Comparison of ENCODE assay signal across 20 cellular contexts in the genomic region with DNA sequence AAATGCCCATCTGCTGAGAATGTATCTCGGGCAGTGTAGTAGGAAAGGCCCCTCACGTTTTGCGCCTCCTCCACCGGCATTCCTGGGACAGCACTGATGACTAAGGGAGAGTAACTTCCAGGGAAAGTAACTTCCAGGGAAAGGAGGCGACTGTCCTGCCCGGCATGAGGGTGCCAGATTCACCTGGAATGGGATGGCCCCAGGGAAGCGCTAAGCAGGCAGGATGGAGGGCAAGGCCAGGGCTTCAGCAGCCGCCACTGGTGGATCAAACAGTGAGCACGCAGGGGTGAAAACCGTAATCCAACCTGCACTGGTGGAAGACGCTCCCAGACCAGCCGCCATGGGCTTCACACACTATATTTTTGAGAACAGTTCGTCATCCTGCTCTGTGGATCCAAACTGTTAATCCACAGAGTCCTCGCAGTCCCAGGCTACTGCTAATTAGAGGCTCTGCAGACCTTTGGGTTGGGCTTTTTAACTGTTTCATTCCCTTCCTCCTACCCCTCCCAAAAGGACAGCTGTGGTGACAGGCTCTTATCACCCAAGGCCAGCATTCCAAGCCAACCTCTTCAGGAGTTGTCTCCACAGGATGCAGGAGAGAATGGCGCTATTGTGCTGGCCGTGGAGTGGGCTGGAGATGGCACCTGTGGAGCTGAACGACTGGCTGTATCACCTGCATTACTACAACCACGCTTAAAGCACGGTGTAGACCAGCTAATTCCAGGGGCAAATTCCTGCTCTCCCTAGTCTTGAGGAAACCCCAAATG.
DNase-seq lines count a peak whose midpoint lies in the region; ATAC-seq and TF ChIP-seq lines count a peak whose summit lies in the region.
"Had no signal": no experiment of that assay in that cellular context is flagged by ENCODE, and none has a peak within 500 bp of the region (broad histone marks: within the 10 kb centered on the region; RNA-seq: fewer than 3 reads in every experiment).

No MANE protein-coding gene starts in this region.

- H3K27me3 ChIP-seq in dorsolateral prefrontal cortex (peaks cover 0 to 3% (median 0%) of the 10 kb centered on the region in 45 donors), neuronal stem cell (ENCODE audit: control insufficient read depth in 3 of 3, insufficient read depth in 3 of 3, low read depth in 1 of 3, low read length in 3 of 3) (peaks cover 0 to 20% (median 0%) of the 10 kb centered on the region in 3 experiments)
- H3K27me3 ChIP-seq: cardiac muscle cell, pancreas had no signal

- no peak overlapping the region for H4K8ac ChIP-seq in neuronal stem cell (ENCODE audit: low read depth, low read length)

- H3K36me3 ChIP-seq in neuronal stem cell (replicated peaks in 1 of 2; ENCODE audit: control insufficient read depth in 2 of 2, insufficient read depth in 2 of 2, low read length in 2 of 2): no peaks in the 10 kb centered on the region
- H3K36me3 ChIP-seq: cardiac muscle cell, pancreas had no signal

- CTCF ChIA-PET in activated naive CD4-positive, alpha-beta T cell treated with anti-CD3 and anti-CD28 coated beads, Interleukin-2, amount 10 ng/mL, durations not matched to agents 7 days and 5 days (lab: Charles Lee): no interaction called here
- CTCF ChIA-PET in activated naive CD4-positive, alpha-beta T cell treated with anti-CD3 and anti-CD28 coated beads for 36 hours (lab: Charles Lee): no interaction called here

- H3K4me3 Mint-ChIP-seq in activated naive CD4-positive, alpha-beta T cell treated with anti-CD3 and anti-CD28 coated beads, Interleukin-2, amount 10 ng/mL, durations not matched to agents 7 days and 5 days: no peak overlapping the region
- H3K4me3 Mint-ChIP-seq in activated naive CD4-positive, alpha-beta T cell treated with anti-CD3 and anti-CD28 coated beads for 36 hours: no peak overlapping the region
- H3K4me3 Mint-ChIP-seq in type B pancreatic cell: no peak overlapping the region
- H3K4me3 Mint-ChIP-seq in activated T-helper 17 cell treated with anti-CD3 and anti-CD28 coated beads, Interleukin-2, amount 50 U/mL, for 72 hours: no peak overlapping the region

- no peak overlapping the region for H3K14ac ChIP-seq in neuronal stem cell (ENCODE audit: low read length)

- H3K4ac ChIP-seq in neuronal stem cell (ENCODE audit: low read length): no peak overlapping the region

- H3K27ac Mint-ChIP-seq in activated naive CD4-positive, alpha-beta T cell treated with anti-CD3 and anti-CD28 coated beads, Interleukin-2, amount 10 ng/mL, durations not matched to agents 7 days and 5 days: no peak overlapping the region
- no peak overlapping the region for H3K27ac Mint-ChIP-seq in activated naive CD4-positive, alpha-beta T cell treated with anti-CD3 and anti-CD28 coated beads for 36 hours
- H3K27ac Mint-ChIP-seq in type B pancreatic cell: no peak overlapping the region
- H3K27ac Mint-ChIP-seq in activated T-helper 17 cell treated with anti-CD3 and anti-CD28 coated beads, Interleukin-2, amount 50 U/mL, for 72 hours: no peak overlapping the region

- no peak for TF ChIP-seq CTCF in dorsolateral prefrontal cortex (IDR thresholded peaks at IDR 0.05 in 54 of 56, conservative IDR thresholded peaks at IDR 0.05 in 2 of 56; ENCODE audit: low read depth in 1 of 56, partially characterized antibody in 56 of 56)
- no peak for TF ChIP-seq CTCF in type B pancreatic cell (conservative IDR thresholded peaks at IDR 0.05)

- H3K4me2 ChIP-seq in neuronal stem cell (ENCODE audit: insufficient read depth, low read length, poor library complexity, severe bottlenecking): no peak overlapping the region
- H3K4me2 ChIP-seq: KMS-11 had no signal

- H3K27ac ChIP-seq in dorsolateral prefrontal cortex (no peak overlapping the region), neuronal stem cell (replicated peaks; ENCODE audit: low read length) (no peak overlapping the region)
- H3K27ac ChIP-seq: cardiac muscle cell, KMS-11, pancreas had no signal

- H2AFZ ChIP-seq in neuronal stem cell (ENCODE audit: low read length): no peak overlapping the region

- H3K9me3 Mint-ChIP-seq in activated naive CD4-positive, alpha-beta T cell treated with anti-CD3 and anti-CD28 coated beads, Interleukin-2, amount 10 ng/mL, durations not matched to agents 7 days and 5 days: no peaks in the 10 kb centered on the region
- H3K9me3 Mint-ChIP-seq in activated naive CD4-positive, alpha-beta T cell treated with anti-CD3 and anti-CD28 coated beads for 36 hours: no peaks in the 10 kb centered on the region
- no peaks in the 10 kb centered on the region for H3K9me3 Mint-ChIP-seq in type B pancreatic cell
- no peaks in the 10 kb centered on the region for H3K9me3 Mint-ChIP-seq in activated T-helper 17 cell treated with anti-CD3 and anti-CD28 coated beads, Interleukin-2, amount 50 U/mL, for 72 hours

- H3K9me3 ChIP-seq in neuronal stem cell (replicated peaks in 1 of 2; ENCODE audit: control insufficient read depth in 2 of 2, insufficient read depth in 1 of 2, low read depth in 1 of 2, low read length in 2 of 2): no peaks in the 10 kb centered on the region
- H3K9me3 ChIP-seq: pancreas had no signal

- intact Hi-C loops in activated naive CD4-positive, alpha-beta T cell treated with anti-CD3 and anti-CD28 coated beads for 36 hours (cut with micrococcal nuclease): no loop called here
- intact Hi-C loops in dorsolateral prefrontal cortex (cut with DNase I): no loop called here

- no peaks in the 10 kb centered on the region for H3K36me3 Mint-ChIP-seq in activated naive CD4-positive, alpha-beta T cell treated with anti-CD3 and anti-CD28 coated beads, Interleukin-2, amount 10 ng/mL, durations not matched to agents 7 days and 5 days
- H3K36me3 Mint-ChIP-seq in activated naive CD4-positive, alpha-beta T cell treated with anti-CD3 and anti-CD28 coated beads for 36 hours (ENCODE audit: low read depth): no peaks in the 10 kb centered on the region
- no peaks in the 10 kb centered on the region for H3K36me3 Mint-ChIP-seq in type B pancreatic cell
- no peaks in the 10 kb centered on the region for H3K36me3 Mint-ChIP-seq in activated T-helper 17 cell treated with anti-CD3 and anti-CD28 coated beads, Interleukin-2, amount 50 U/mL, for 72 hours (ENCODE audit: low read depth)

- no peak overlapping the region for H3K9ac ChIP-seq in neuronal stem cell (ENCODE audit: low read depth, low read length, poor library complexity)
- H3K9ac ChIP-seq: KMS-11 had no signal

- no peak overlapping the region for H3K23ac ChIP-seq in neuronal stem cell (ENCODE audit: low read depth, low read length, poor library complexity)

- H3K4me1 Mint-ChIP-seq in activated naive CD4-positive, alpha-beta T cell treated with anti-CD3 and anti-CD28 coated beads, Interleukin-2, amount 10 ng/mL, durations not matched to agents 7 days and 5 days: no peaks in the 10 kb centered on the region
- H3K4me1 Mint-ChIP-seq in activated naive CD4-positive, alpha-beta T cell treated with anti-CD3 and anti-CD28 coated beads for 36 hours (ENCODE audit: low read depth): no peaks in the 10 kb centered on the region
- peaks cover 8% of the 10 kb centered on the region for H3K4me1 Mint-ChIP-seq in type B pancreatic cell (ENCODE audit: unreplicated experiment)
- H3K4me1 Mint-ChIP-seq in activated T-helper 17 cell treated with anti-CD3 and anti-CD28 coated beads, Interleukin-2, amount 50 U/mL, for 72 hours: no peaks in the 10 kb centered on the region

- H3K18ac ChIP-seq in neuronal stem cell (ENCODE audit: low read length): peak overlapping the region; percentile 61

- peak; percentile 15 for DNase-seq in activated naive CD4-positive, alpha-beta T cell treated with anti-CD3 and anti-CD28 coated beads, Interleukin-2, amount 10 ng/mL, durations not matched to agents 7 days and 5 days
- DNase-seq in activated naive CD4-positive, alpha-beta T cell treated with anti-CD3 and anti-CD28 coated beads for 36 hours: no peak
- peak in 6 of 10 donors; percentile 11 to 28 (median 14) for DNase-seq in dorsolateral prefrontal cortex
- no peak for DNase-seq in neuronal stem cell (ENCODE audit: low spot score)
- peak; percentile 44 for DNase-seq in type B pancreatic cell (ENCODE audit: extremely low spot score, unreplicated experiment)
- DNase-seq in DMS79 (lab: John Stamatoyannopoulos, UW): no peak
- DNase-seq: activated naive CD4-positive, alpha-beta T cell; amygdala; DND-41; hypothalamus; NCI-H2081 treated with DMSO at 0.1 percent for 48 hours; NCI-H524; stimulated activated naive CD4-positive, alpha-beta T cell treated with Interleukin-2 at 50 U/mL for 16 hours had no signal

- peak overlapping the region; percentile 28 for H2BK15ac ChIP-seq in neuronal stem cell (ENCODE audit: low read length)

- H3K4me1 ChIP-seq in neuronal stem cell (ENCODE audit: control insufficient read depth in 2 of 2, insufficient read depth in 1 of 2, low read depth in 1 of 2, low read length in 2 of 2): peaks cover 0 to 6% of the 10 kb centered on the region in 2 donors
- H3K4me1 ChIP-seq: pancreas had no signal

- peak overlapping the region; percentile 49 for H2AK5ac ChIP-seq in neuronal stem cell (ENCODE audit: low read depth, low read length)

- H3K27me3 Mint-ChIP-seq in activated naive CD4-positive, alpha-beta T cell treated with anti-CD3 and anti-CD28 coated beads, Interleukin-2, amount 10 ng/mL, durations not matched to agents 7 days and 5 days: peaks cover 46% of the 10 kb centered on the region
- H3K27me3 Mint-ChIP-seq in activated naive CD4-positive, alpha-beta T cell treated with anti-CD3 and anti-CD28 coated beads for 36 hours (ENCODE audit: low read depth): peaks cover 4% of the 10 kb centered on the region
- peaks cover 10% of the 10 kb centered on the region for H3K27me3 Mint-ChIP-seq in type B pancreatic cell
- H3K27me3 Mint-ChIP-seq in activated T-helper 17 cell treated with anti-CD3 and anti-CD28 coated beads, Interleukin-2, amount 50 U/mL, for 72 hours: peaks cover 3% of the 10 kb centered on the region

- H2BK12ac ChIP-seq in neuronal stem cell (ENCODE audit: low read length): peak overlapping the region; percentile 35

- H3K4me3 ChIP-seq in dorsolateral prefrontal cortex (no peak overlapping the region), neuronal stem cell (ENCODE audit: low read length in 2 of 2) (no peak overlapping the region)
- H3K4me3 ChIP-seq: cardiac muscle cell, lung, pancreas had no signal

- no peaks in the 10 kb centered on the region for H3K79me1 ChIP-seq in neuronal stem cell (ENCODE audit: low read depth, low read length)

- ATAC-seq in activated T-helper 17 cell treated with anti-CD3 and anti-CD28 coated beads, Interleukin-2, amount 50 U/mL, for 72 hours (replicated peaks): no peak
- no peak for ATAC-seq in GM21390 (IDR thresholded peaks at IDR 0.05; ENCODE audit: unreplicated experiment)
- ATAC-seq: esophagus mucosa, pancreas had no signal

- WGBS in neuronal stem cell (ENCODE audit: extremely low coverage in 2 of 2, insufficient read length in 2 of 2, insufficient replicate concordance in 1 of 2), 2 donors: no CpG with 5 or more reads among the region's 19 CpGs

- H2BK120ac ChIP-seq in neuronal stem cell (ENCODE audit: low read depth, low read length): no peak overlapping the region

- H2BK5ac ChIP-seq in neuronal stem cell (ENCODE audit: low read length): peak overlapping the region; percentile 31

- H4K91ac ChIP-seq in neuronal stem cell (ENCODE audit: low read depth, low read length, poor library complexity): no peak overlapping the region

Comparison
In these comparisons a context has a peak if more than half of its experiments do, and no peak if none do; other contexts are left out.
1. DNase-seq: peak in activated naive CD4-positive, alpha-beta T cell treated with anti-CD3 and anti-CD28 coated beads, Interleukin-2, amount 10 ng/mL, durations not matched to agents 7 days and 5 days (single experiment), dorsolateral prefrontal cortex (6 of 10) and type B pancreatic cell (single experiment); none in activated naive CD4-positive, alpha-beta T cell treated with anti-CD3 and anti-CD28 coated beads for 36 hours (single experiment), neuronal stem cell (single experiment) and DMS79 (single experiment).